ENCODE assay signal across 19 cellular contexts in genomic region chr3:143066033-143066432, GRCh38. TPM values are rescaled to one million over a fixed set of nuclear protein-coding genes. Genes with fewer than 3 reads are reported as not detected.
DNase-seq lines count a peak whose midpoint lies in the region; ATAC-seq, FAIRE-seq and TF ChIP-seq lines count a peak whose summit lies in the region.
"Had no signal": no experiment of that assay in that cellular context is flagged by ENCODE, and none has a peak within 500 bp of the region (broad histone marks: within the 10 kb centered on the region; RNA-seq: fewer than 3 reads in every experiment).

No MANE protein-coding gene starts in this region.

- TF ChIP-seq POLR2A in K562 (conservative IDR thresholded peaks at IDR 0.05) (no peak), tibial nerve (IDR thresholded peaks at IDR 0.05) (no peak)

- ATAC-seq in K562 = no peak; the same call in 2 of the 3 replicates

- no peak overlapping the region for H3K9ac ChIP-seq in K562 (ENCODE audit: insufficient read depth in 1 of 2, low read depth in 2 of 2, low read length in 2 of 2)

- 76% methylated on average over 4 of the region's 4 CpGs for WGBS in K562 (ENCODE audit: insufficient coverage, low coverage, missing lambda C conversion rate)
- 55 to 63% methylated on average over 4 of the region's 4 CpGs for WGBS in tibial nerve, 2 donors

- no peaks in the 10 kb centered on the region for H3K9me1 ChIP-seq in K562 (ENCODE audit: control insufficient read depth, insufficient read depth, low read length)

- TF ChIP-seq EP300 in K562 (IDR thresholded peaks at IDR 0.05; ENCODE audit: low read length) = no peak
- TF ChIP-seq EP300 in tibial nerve (IDR thresholded peaks at IDR 0.05) = peak; percentile 12 to 24

- H3K27ac ChIP-seq in K562 (ENCODE audit: extremely low read depth, low read depth, low read length) (no peak overlapping the region), tibial nerve (no peak overlapping the region), A673 (ENCODE audit: low read depth, low read length, poor library complexity, severe bottlenecking) (no peak overlapping the region)
- H3K27ac ChIP-seq: 22Rv1, SK-N-MC had no signal

- H3K27me3 ChIP-seq in K562 (ENCODE audit: control insufficient read depth in 2 of 2, insufficient read depth in 2 of 2, low read length in 2 of 2) (no peaks in the 10 kb centered on the region), tibial nerve (no peaks in the 10 kb centered on the region), A673 (replicated peaks; ENCODE audit: insufficient read depth, low read depth, low read length, poor library complexity) (no peaks in the 10 kb centered on the region)
- H3K27me3 ChIP-seq: MG63 had no signal

- no peak overlapping the region for H2AFZ ChIP-seq in K562 (ENCODE audit: low read depth, low read length)

- BruUV-seq in K562 (replicated peaks; lab: Mats Ljungman, UMichigan) (no TSS peak), A673 (replicated peaks; lab: Mats Ljungman, UMichigan) (no TSS peak)

- H3K9me3 ChIP-seq in K562 (replicated peaks; ENCODE audit: control insufficient read depth, insufficient read depth, low read depth, low read length) (no peaks in the 10 kb centered on the region), tibial nerve (no peaks in the 10 kb centered on the region), A673 (ENCODE audit: low read depth, low read length, poor library complexity, severe bottlenecking) (no peaks in the 10 kb centered on the region)
- H3K9me3 ChIP-seq: HAP-1 had no signal

- FAIRE-seq in K562 (lab: Jason Lieb, UNC) = no peak

- TF ChIP-seq RAD21 in K562 (CRISPR knock-in tag; conservative IDR thresholded peaks at IDR 0.05 in 1 of 2, IDR thresholded peaks at IDR 0.05 in 1 of 2) = no peak

- H3K36me3 ChIP-seq in K562 (ENCODE audit: control insufficient read depth, insufficient read depth, low read length) (peaks cover 20% of the 10 kb centered on the region; the same call in 1 of the 3 replicates), tibial nerve (peaks cover 0 to 9% (median 2%) of the 10 kb centered on the region in 3 donors), A673 (ENCODE audit: insufficient read depth, low read length, poor library complexity, severe bottlenecking) (no peaks in the 10 kb centered on the region)
- H3K36me3 ChIP-seq: HAP-1 had no signal

- no peaks in the 10 kb centered on the region for H3K79me2 ChIP-seq in K562 (ENCODE audit: control insufficient read depth, insufficient read depth, low read length)

- H4K20me1 ChIP-seq in K562 (replicated peaks; ENCODE audit: control insufficient read depth, insufficient read depth, low read length) = no peaks in the 10 kb centered on the region

- POLR2A ChIA-PET in K562 (lab: Yijun Ruan, JAX) (interaction anchor here (1.0 to 1.5 kb wide), 3 partner anchors 9 to 19 kb away, joined by 3 to 4 read pairs (median 3); no protein-coding TSS in a partner anchor), A673 (lab: Charles Lee; ENCODE audit: low non-redundant PET) (no interaction called here)

- intact Hi-C loops in K562 (cut with micrococcal nuclease) (loop anchor here (5.0 kb wide), 1 partner anchor 606 kb away; no protein-coding TSS in a partner anchor), A673 (cut with micrococcal nuclease; ENCODE audit: unreplicated experiment) (no loop called here)

- DNase-seq in NCI-H82 treated with DMSO at 0.1 percent for 48 hours (lab: John Stamatoyannopoulos, UW; ENCODE audit: unreplicated experiment) = peak; percentile 17
- DNase-seq in NCI-H82 (lab: John Stamatoyannopoulos, UW) = no peak
- DNase-seq in NCI-H1694 (lab: John Stamatoyannopoulos, UW) = peak; percentile 85
- DNase-seq in K562 (ENCODE audit: extremely low read depth in 1 of 4, low spot score in 3 of 4) = no peak
- DNase-seq in tibial nerve (ENCODE audit: low spot score in 2 of 2) = no peak
- DNase-seq in A673 (ENCODE audit: low spot score) = no peak
- DNase-seq in NCI-H2107 (lab: John Stamatoyannopoulos, UW) = no peak
- DNase-seq in activated CD8-positive, alpha-beta memory T cell treated with anti-CD3 and anti-CD28 coated beads for 24 hours = no peak
- DNase-seq: GDM1, Kasumi-1, MG63, NCI-H1048, NCI-H1436 treated with DMSO at 0.1 percent for 48 hours, NCI-H345, SHP77 had no signal

- TF ChIP-seq CTCF in K562 (IDR thresholded peaks at IDR 0.05 in 2 of 3, conservative IDR thresholded peaks at IDR 0.05 in 1 of 3; ENCODE audit: insufficient read depth in 2 of 3, low read depth in 1 of 3, low read length in 3 of 3) (no peak), tibial nerve (IDR thresholded peaks at IDR 0.05) (no peak), A673 (conservative IDR thresholded peaks at IDR 0.05; ENCODE audit: low read depth, low read length) (no peak)

- in situ Hi-C loops in K562 (cut with MboI) = no loop called here

- H3K4me1 ChIP-seq in K562 (replicated peaks in 1 of 2; ENCODE audit: control insufficient read depth in 2 of 2, insufficient read depth in 2 of 2, low read length in 2 of 2) (peaks cover 0 to 5% of the 10 kb centered on the region in 2 experiments; a peak in 2 of 5 replicates), tibial nerve (no peaks in the 10 kb centered on the region), A673 (ENCODE audit: insufficient read depth, low read length, poor library complexity, severe bottlenecking) (no peaks in the 10 kb centered on the region)

- H3K4me3 ChIP-seq in K562 = no peak overlapping the region
- no peak overlapping the region for H3K4me3 ChIP-seq in tibial nerve
- no peak overlapping the region for H3K4me3 ChIP-seq in A673 (ENCODE audit: low read depth, low read length, poor library complexity, severe bottlenecking)
- H3K4me3 ChIP-seq: HAP-1, MG63, SK-N-MC had no signal

- CTCF ChIA-PET in K562 (lab: Yijun Ruan, JAX; ENCODE audit: low intra/inter-chr PET ratio) = no interaction called here
- CTCF ChIA-PET in A673 (lab: Charles Lee) = no interaction called here

- no peak overlapping the region for H3K4me2 ChIP-seq in K562 (ENCODE audit: insufficient read depth, low read length)

TF ChIP-seq in K562, 482 proteins besides CTCF, POLR2A, EP300 and RAD21:
- no peak for TF ChIP-seq ZKSCAN8 (CRISPR knock-in tag; IDR thresholded peaks at IDR 0.05)
- TF ChIP-seq ATF3 (IDR thresholded peaks at IDR 0.05) = peak; percentile 29; the same call in 1 of the 2 replicates
- no peak for TF ChIP-seq ATF3 (CRISPR knock-in tag; conservative IDR thresholded peaks at IDR 0.05)
- TF ChIP-seq RBM22 (IDR thresholded peaks at IDR 0.05; ENCODE audit: low read depth, low read length, poor library complexity, severe bottlenecking) = peak; percentile 1
- no peak for TF ChIP-seq ZNF184 (CRISPR knock-in tag; IDR thresholded peaks at IDR 0.05)
TF ChIP-seq in K562: peak in this region for 2.

RNA-seq across cellular contexts. Expression of gene CHST2, which starts 53.5 kb away (rescaled TPM):
- total RNA-seq in K562 (2011; cell fraction: chromatin; rRNA removed; ENCODE audit: low replicate concordance) = 15.4 and 34.1 TPM in 2 replicates
- total RNA-seq in K562 (2011; cell fraction: nucleolus; rRNA removed) = 40.4 and 52.0 TPM in 2 replicates
- total RNA-seq in K562 (2011; cell fraction: nucleoplasm; rRNA removed) = 27.5 and 32.1 TPM in 2 replicates
- total RNA-seq in K562 (2014; rRNA removed) (27.3 and 28.5 TPM in 2 replicates), K562 (2014; rRNA removed; fragmentation: Illumina TruSeq; extraction: Trizol) (10.6 and 10.7 TPM in 2 replicates), K562 (2015; rRNA removed; fragmentation: Illumina TruSeq; extraction: Trizol) (13.9 and 14.7 TPM in 2 replicates), K562 (2021) (55.1 and 60.3 TPM in 2 replicates), tibial nerve (10 to 100 TPM; 14.7 to 33.7 (median 18.8) TPM), A673 (2021) (0.64 and 0.66 TPM in 2 replicates)
- polyA plus RNA-seq in K562 (2011; rRNA removed) (8.0 and 13.7 TPM in 2 replicates), K562 (2014; fragmentation: Illumina TruSeq; extraction: Trizol) (16.5 and 19.2 TPM in 2 replicates), K562 (2014; fragmentation: Nextera tagmentation; extraction: Ambion mirVana) (1 to 10 TPM; 3.4 to 3.7 TPM), K562 (2014; rRNA removed) (32.6 and 36.4 TPM in 2 replicates)
- polyA plus RNA-seq in K562 (2011; cell fraction: cytosol; rRNA removed) = 10.9 and 33.4 TPM in 2 replicates
- polyA plus RNA-seq in K562 (2011; cell fraction: nucleus; rRNA removed) = 19.2 and 52.4 TPM in 2 replicates
- polyA plus RNA-seq in K562 (2012) = 25.3 and 34.2 TPM in 2 replicates
- polyA minus RNA-seq in K562 (2011; rRNA and poly(A)+ RNA removed) = 4.3 and 8.8 TPM in 2 replicates
- polyA minus RNA-seq in K562 (2011; cell fraction: cytosol; rRNA and poly(A)+ RNA removed) = 17.7 and 18.6 TPM in 2 replicates
- polyA minus RNA-seq in K562 (2011; cell fraction: nucleus; rRNA and poly(A)+ RNA removed) = 21.2 and 23.4 TPM in 2 replicates
- total RNA-seq: HT-29 had no signal

Comparison
In these comparisons a context has a peak if more than half of its experiments do, and no peak if none do; other contexts are left out.
1. DNase-seq: peak in NCI-H82 treated with DMSO at 0.1 percent for 48 hours (single experiment) and NCI-H1694 (single experiment); none in NCI-H82 (single experiment), K562 (0 of 4), tibial nerve (0 of 2), A673 (single experiment), NCI-H2107 (single experiment) and activated CD8-positive, alpha-beta memory T cell treated with anti-CD3 and anti-CD28 coated beads for 24 hours (single experiment).